10 cellular contexts compared by ENCODE assay signal in genomic region chr15:84685304-84685703, GRCh38. TPM values are rescaled to one million over a fixed set of nuclear protein-coding genes. Genes with fewer than 3 reads are reported as not detected.
DNase-seq lines count a peak whose midpoint lies in the region; ATAC-seq and TF ChIP-seq lines count a peak whose summit lies in the region.
"Had no signal": no experiment of that assay in that cellular context is flagged by ENCODE, and none has a peak within 500 bp of the region (broad histone marks: within the 10 kb centered on the region; RNA-seq: fewer than 3 reads in every experiment).

No MANE protein-coding gene starts in this region.

- ATAC-seq in WTC11 = no peak
- ATAC-seq in GM21619 (IDR thresholded peaks at IDR 0.05; ENCODE audit: unreplicated experiment) = no peak
- ATAC-seq: activated T-helper 17 cell treated with anti-CD3 and anti-CD28 coated beads, Interleukin-2, amount 50 U/mL, for 72 hours had no signal

- POLR2A ChIA-PET in WTC11 (lab: Charles Lee) = interaction anchor here (0.6 kb wide), 1 partner anchor 62 kb away, joined by 5 read pairs; no protein-coding TSS in a partner anchor

- CTCF ChIA-PET in WTC11 (lab: Charles Lee) = interaction anchor here (0.7 kb wide), 1 partner anchor 267 kb away, joined by 3 read pairs; no protein-coding TSS in a partner anchor

- H3K36me3 Mint-ChIP-seq in WTC11 (peaks cover 57% of the 10 kb centered on the region), type B pancreatic cell (peaks cover 35% of the 10 kb centered on the region)

- H3K4me1 Mint-ChIP-seq in WTC11 (no peaks in the 10 kb centered on the region), type B pancreatic cell (ENCODE audit: unreplicated experiment) (no peaks in the 10 kb centered on the region)

- TF ChIP-seq CTCF in AG09319 (IDR thresholded peaks at IDR 0.05; ENCODE audit: low read depth, low read length) (no peak), WTC11 (IDR thresholded peaks at IDR 0.05) (no peak), type B pancreatic cell (conservative IDR thresholded peaks at IDR 0.05) (no peak)

- H3K4me3 Mint-ChIP-seq in WTC11 (no peak overlapping the region), type B pancreatic cell (no peak overlapping the region)
- H3K4me3 Mint-ChIP-seq: activated T-helper 17 cell treated with anti-CD3 and anti-CD28 coated beads, Interleukin-2, amount 50 U/mL, for 72 hours had no signal

- H3K27ac Mint-ChIP-seq in WTC11 = peak overlapping the region; percentile 68; the same call in 1 of the 2 replicates
- no peak overlapping the region for H3K27ac Mint-ChIP-seq in type B pancreatic cell
- H3K27ac Mint-ChIP-seq: activated T-helper 17 cell treated with anti-CD3 and anti-CD28 coated beads, Interleukin-2, amount 50 U/mL, for 72 hours had no signal

- H3K27me3 Mint-ChIP-seq in WTC11 (ENCODE audit: low read depth) = no peaks in the 10 kb centered on the region
- H3K27me3 Mint-ChIP-seq in type B pancreatic cell = no peaks in the 10 kb centered on the region
- H3K27me3 Mint-ChIP-seq: activated T-helper 17 cell treated with anti-CD3 and anti-CD28 coated beads, Interleukin-2, amount 50 U/mL, for 72 hours had no signal

- DNase-seq in AG09319 (ENCODE audit: extremely low read depth, low read depth) = peak; percentile 81
- peak; percentile 96 for DNase-seq in HT1080 (ENCODE audit: low read depth)
- DNase-seq in WTC11 (ENCODE audit: low spot score) = no peak
- peak; percentile 18 for DNase-seq in hepatic stellate cell (ENCODE audit: low spot score)
- no peak for DNase-seq in type B pancreatic cell (ENCODE audit: extremely low spot score, unreplicated experiment)
- DNase-seq in kidney glomerular epithelial cell (lab: John Stamatoyannopoulos, UW) = no peak
- DNase-seq in activated CD4-positive, alpha-beta T cell treated with anti-CD3 and anti-CD28 coated beads, Interleukin-2, amount 50 U/mL, for 1 hour = no peak
- DNase-seq: NCI-H526 treated with DMSO at 0.1 percent for 48 hours had no signal

- peaks cover 3% of the 10 kb centered on the region; the same call in 1 of the 2 replicates for H3K9me3 Mint-ChIP-seq in WTC11
- no peaks in the 10 kb centered on the region for H3K9me3 Mint-ChIP-seq in type B pancreatic cell
- H3K9me3 Mint-ChIP-seq: activated T-helper 17 cell treated with anti-CD3 and anti-CD28 coated beads, Interleukin-2, amount 50 U/mL, for 72 hours had no signal

TF ChIP-seq in WTC11, 78 proteins besides CTCF, POLR2A, EP300 and RAD21 (continues in another document):
- TF ChIP-seq ZNF532 (CRISPR knock-in tag; IDR thresholded peaks at IDR 0.05; ENCODE audit: borderline replicate concordance) (no peak), ETV6 (CRISPR knock-in tag; IDR thresholded peaks at IDR 0.05) (no peak), TEAD1 (CRISPR knock-in tag; IDR thresholded peaks at IDR 0.05) (no peak), ZNF263 (CRISPR knock-in tag; IDR thresholded peaks at IDR 0.05; ENCODE audit: low read depth) (no peak), STAT6 (CRISPR knock-in tag; conservative IDR thresholded peaks at IDR 0.05; ENCODE audit: low read depth) (no peak), KAT7 (CRISPR knock-in tag; IDR thresholded peaks at IDR 0.05; ENCODE audit: borderline replicate concordance) (no peak), PREB (CRISPR knock-in tag; IDR thresholded peaks at IDR 0.05; ENCODE audit: borderline replicate concordance) (no peak), E2F5 (CRISPR knock-in tag; IDR thresholded peaks at IDR 0.05) (no peak)

RNA-seq across cellular contexts. Expression of gene NMB, which starts 27.3 kb away (rescaled TPM):
- 11.0 and 19.0 TPM in 2 replicates for total RNA-seq in HT1080 (2014; rRNA removed; shearing (Covaris generic))
- 6.6 and 8.6 TPM in 2 replicates for polyA plus RNA-seq in HT1080 (2015; cell fraction: cytosol; rRNA removed)
- 1.6 and 2.2 TPM in 2 replicates for polyA plus RNA-seq in HT1080 (2015; cell fraction: nucleus; rRNA removed)
- total RNA-seq in WTC11 (2021) (14.9 to 16.2 TPM (median 15.3 TPM) in 3 replicates), type B pancreatic cell (ENCODE audit: low replicate concordance) (7.4 and 8.2 TPM in 2 replicates)

RNA-seq across cellular contexts. Expression of gene SEC11A, which starts 30.6 kb away (rescaled TPM):
- 175 and 185 TPM in 2 replicates for total RNA-seq in HT1080 (2014; rRNA removed; shearing (Covaris generic))
- 204 and 261 TPM in 2 replicates for polyA plus RNA-seq in HT1080 (2015; cell fraction: cytosol; rRNA removed)
- 86.6 and 111 TPM in 2 replicates for polyA plus RNA-seq in HT1080 (2015; cell fraction: nucleus; rRNA removed)
- total RNA-seq in WTC11 (2021) (214 to 228 TPM (median 217 TPM) in 3 replicates), type B pancreatic cell (ENCODE audit: low replicate concordance) (178 and 185 TPM in 2 replicates)

RNA-seq across cellular contexts. Expression of gene WDR73, which starts 31.2 kb away (rescaled TPM):
- 28.5 and 29.1 TPM in 2 replicates for total RNA-seq in HT1080 (2014; rRNA removed; shearing (Covaris generic))
- polyA plus RNA-seq in HT1080 (2015; cell fraction: cytosol; rRNA removed) = 16.0 and 19.4 TPM in 2 replicates
- 73.1 and 79.1 TPM in 2 replicates for polyA plus RNA-seq in HT1080 (2015; cell fraction: nucleus; rRNA removed)
- total RNA-seq in WTC11 (2021) = 21.2 to 22.6 TPM (median 21.4 TPM) in 3 replicates
- total RNA-seq in type B pancreatic cell (ENCODE audit: low replicate concordance) = 42.9 and 51.8 TPM in 2 replicates

Comparison
In these comparisons a context has a peak if more than half of its experiments do, and no peak if none do; other contexts are left out.
1. DNase-seq: peak in AG09319 (single experiment), HT1080 (single experiment) and hepatic stellate cell (single experiment); none in WTC11 (single experiment), type B pancreatic cell (single experiment), kidney glomerular epithelial cell (single experiment) and activated CD4-positive, alpha-beta T cell treated with anti-CD3 and anti-CD28 coated beads, Interleukin-2, amount 50 U/mL, for 1 hour (single experiment).